1 cellular context compared by ENCODE assay signal in the genomic region with DNA sequence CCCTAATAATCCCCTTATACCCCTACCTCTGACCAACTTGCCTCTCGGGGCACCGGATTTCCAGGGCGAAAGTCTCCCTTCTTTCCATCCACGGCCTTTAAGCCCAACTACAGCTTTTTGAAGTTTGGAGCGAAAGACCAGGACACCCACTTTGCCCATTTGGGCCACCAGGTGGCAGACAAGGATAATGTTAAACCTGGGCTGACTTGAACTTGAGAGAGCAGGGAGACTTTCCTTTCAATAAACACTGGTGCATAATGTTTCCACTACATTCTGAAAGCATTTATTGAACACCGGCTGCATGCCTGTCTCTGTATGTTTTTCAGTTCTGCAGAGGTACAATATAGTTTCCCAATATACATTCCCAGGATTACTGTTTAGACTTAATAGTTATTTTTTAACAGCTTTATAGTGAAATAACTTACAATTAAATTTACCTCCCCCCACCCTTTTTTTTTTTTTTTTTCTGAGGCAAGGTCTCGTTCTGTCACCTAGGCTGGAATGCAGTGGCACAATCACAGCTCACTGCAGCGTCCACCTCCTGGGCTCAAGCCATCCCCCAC.
TF ChIP-seq lines count a peak whose summit lies in the region.

No MANE protein-coding gene starts in this region.

TF ChIP-seq in HepG2, 621 proteins besides CTCF, POLR2A, EP300 and RAD21 (continued from another document):
- TF ChIP-seq, protein P1, sequence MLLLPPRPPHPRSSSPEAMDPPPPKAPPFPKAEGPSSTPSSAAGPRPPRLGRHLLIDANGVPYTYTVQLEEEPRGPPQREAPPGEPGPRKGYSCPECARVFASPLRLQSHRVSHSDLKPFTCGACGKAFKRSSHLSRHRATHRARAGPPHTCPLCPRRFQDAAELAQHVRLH (CRISPR knock-in tag; IDR thresholded peaks at IDR 0.05; ENCODE audit: borderline replicate concordance, low read depth), result peak; percentile 49; the same call in 1 of the 2 replicates
- TF ChIP-seq, protein P2, sequence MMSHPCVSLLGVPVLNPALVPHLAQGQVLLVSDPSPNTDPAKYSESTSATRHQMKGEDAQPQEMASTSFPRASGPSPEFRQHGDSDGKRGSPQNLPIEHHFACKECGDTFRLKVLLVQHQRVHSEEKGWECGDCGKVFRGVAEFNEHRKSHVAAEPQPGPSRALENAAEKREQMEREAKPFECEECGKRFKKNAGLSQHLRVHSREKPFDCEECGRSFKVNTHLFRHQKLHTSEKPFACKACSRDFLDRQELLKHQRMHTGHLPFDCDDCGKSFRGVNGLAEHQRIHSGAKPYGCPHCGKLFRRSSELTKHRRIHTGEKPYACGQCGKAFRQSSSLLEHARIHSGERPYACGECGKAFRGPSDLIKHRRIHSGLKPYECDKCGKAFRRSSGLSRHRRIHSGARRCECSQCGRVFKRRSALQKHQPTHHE (CRISPR knock-in tag; IDR thresholded peaks at IDR 0.05; ENCODE audit: borderline replicate concordance), result no peak
- no peak for TF ChIP-seq MEIS2 (CRISPR knock-in tag; IDR thresholded peaks at IDR 0.05)
- no peak for TF ChIP-seq SUZ12 (IDR thresholded peaks at IDR 0.05; ENCODE audit: low read depth, low read length)
- TF ChIP-seq ADNP (CRISPR knock-in tag; IDR thresholded peaks at IDR 0.05), result no peak
- no peak for TF ChIP-seq ZNF446 (CRISPR knock-in tag; IDR thresholded peaks at IDR 0.05)
- TF ChIP-seq IRF2 (CRISPR knock-in tag; IDR thresholded peaks at IDR 0.05), result peak; percentile 67; the same call in 1 of the 2 replicates
- TF ChIP-seq TBX3 (IDR thresholded peaks at IDR 0.05; ENCODE audit: borderline replicate concordance), result no peak
- 0 out of 2 replicates have a peak, but pooled peaks have one; percentile 44 for TF ChIP-seq ZBTB7B (CRISPR knock-in tag; IDR thresholded peaks at IDR 0.05)
- TF ChIP-seq POLR2AphosphoS5 (IDR thresholded peaks at IDR 0.05; ENCODE audit: low read depth, low read length), result no peak
- TF ChIP-seq RFX3 (CRISPR knock-in tag; IDR thresholded peaks at IDR 0.05), result 0 out of 2 replicates have a peak, but pooled peaks have one; percentile 29
- no peak for TF ChIP-seq BHLHE40 (IDR thresholded peaks at IDR 0.05; ENCODE audit: low read length)
- no peak for TF ChIP-seq ZNF326 (CRISPR knock-in tag; IDR thresholded peaks at IDR 0.05; ENCODE audit: borderline replicate concordance)
- no peak for TF ChIP-seq ZFP1 (CRISPR knock-in tag; IDR thresholded peaks at IDR 0.05)
- no peak for TF ChIP-seq ZNF891 (CRISPR knock-in tag; IDR thresholded peaks at IDR 0.05)
- TF ChIP-seq ZFX (CRISPR knock-in tag; IDR thresholded peaks at IDR 0.05; ENCODE audit: low read depth), result peak; percentile 49
- no peak for TF ChIP-seq EZH2 (conservative IDR thresholded peaks at IDR 0.05; ENCODE audit: low read depth, low read length)
- TF ChIP-seq, protein P3, sequence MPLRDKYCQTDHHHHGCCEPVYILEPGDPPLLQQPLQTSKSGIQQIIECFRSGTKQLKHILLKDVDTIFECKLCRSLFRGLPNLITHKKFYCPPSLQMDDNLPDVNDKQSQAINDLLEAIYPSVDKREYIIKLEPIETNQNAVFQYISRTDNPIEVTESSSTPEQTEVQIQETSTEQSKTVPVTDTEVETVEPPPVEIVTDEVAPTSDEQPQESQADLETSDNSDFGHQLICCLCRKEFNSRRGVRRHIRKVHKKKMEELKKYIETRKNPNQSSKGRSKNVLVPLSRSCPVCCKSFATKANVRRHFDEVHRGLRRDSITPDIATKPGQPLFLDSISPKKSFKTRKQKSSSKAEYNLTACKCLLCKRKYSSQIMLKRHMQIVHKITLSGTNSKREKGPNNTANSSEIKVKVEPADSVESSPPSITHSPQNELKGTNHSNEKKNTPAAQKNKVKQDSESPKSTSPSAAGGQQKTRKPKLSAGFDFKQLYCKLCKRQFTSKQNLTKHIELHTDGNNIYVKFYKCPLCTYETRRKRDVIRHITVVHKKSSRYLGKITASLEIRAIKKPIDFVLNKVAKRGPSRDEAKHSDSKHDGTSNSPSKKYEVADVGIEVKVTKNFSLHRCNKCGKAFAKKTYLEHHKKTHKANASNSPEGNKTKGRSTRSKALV (CRISPR knock-in tag; IDR thresholded peaks at IDR 0.05), result peak; percentile 28; the same call in 1 of the 2 replicates
- TF ChIP-seq LBX2 (CRISPR knock-in tag; IDR thresholded peaks at IDR 0.05; ENCODE audit: borderline replicate concordance), result no peak
- TF ChIP-seq ZNF224 (CRISPR knock-in tag; IDR thresholded peaks at IDR 0.05), result no peak
- TF ChIP-seq, protein P4, sequence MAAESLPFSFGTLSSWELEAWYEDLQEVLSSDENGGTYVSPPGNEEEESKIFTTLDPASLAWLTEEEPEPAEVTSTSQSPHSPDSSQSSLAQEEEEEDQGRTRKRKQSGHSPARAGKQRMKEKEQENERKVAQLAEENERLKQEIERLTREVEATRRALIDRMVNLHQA (CRISPR knock-in tag; IDR thresholded peaks at IDR 0.05), result no peak
- TF ChIP-seq FOXO1 (CRISPR knock-in tag; IDR thresholded peaks at IDR 0.05), result 0 out of 2 replicates have a peak, but pooled peaks have one; percentile 20
- TF ChIP-seq HDAC2 (CRISPR knock-in tag; IDR thresholded peaks at IDR 0.05), result peak; percentile 62; the same call in 1 of the 2 replicates
- no peak for TF ChIP-seq CREM (IDR thresholded peaks at IDR 0.05)
- TF ChIP-seq CREM (CRISPR knock-in tag; IDR thresholded peaks at IDR 0.05), result no peak
- TF ChIP-seq KAT8 (CRISPR knock-in tag; IDR thresholded peaks at IDR 0.05), result peak; percentile 41; the same call in 1 of the 2 replicates
- TF ChIP-seq ARHGAP35 (CRISPR knock-in tag; IDR thresholded peaks at IDR 0.05; ENCODE audit: borderline replicate concordance), result no peak
